20 cellular contexts compared by ENCODE assay signal in the genomic region with DNA sequence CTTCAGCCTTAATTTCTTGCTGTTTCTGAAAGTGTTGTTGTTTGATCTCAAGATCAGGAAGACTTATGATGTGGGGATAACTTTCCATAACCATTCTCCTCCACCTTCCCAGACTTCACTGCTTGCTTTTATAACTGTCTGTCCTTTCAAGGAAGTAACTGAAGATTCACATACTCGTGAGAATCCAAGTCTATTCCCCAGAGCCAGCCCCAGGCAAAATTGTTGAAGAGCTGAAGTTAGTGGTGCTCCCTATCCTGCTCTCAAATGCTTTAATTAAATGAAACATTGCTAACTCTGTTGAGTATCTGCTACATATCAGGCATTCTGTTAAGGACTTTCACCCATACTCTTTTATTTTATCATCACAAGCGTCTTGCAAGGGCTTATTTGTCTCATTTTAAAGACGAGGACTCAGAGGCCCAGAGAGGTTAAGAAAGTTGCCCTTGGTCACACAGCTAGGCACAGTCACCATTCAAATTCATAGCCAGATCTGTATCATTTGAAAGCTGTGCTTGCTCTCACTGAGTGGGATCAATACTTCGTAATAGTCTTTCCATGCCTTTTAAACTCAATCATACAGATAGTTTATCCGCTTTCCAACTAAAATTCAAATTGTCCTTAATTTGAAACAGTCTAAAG.
DNase-seq lines count a peak whose midpoint lies in the region; ATAC-seq, FAIRE-seq and TF ChIP-seq lines count a peak whose summit lies in the region.
"Had no signal": no experiment of that assay in that cellular context is flagged by ENCODE, and none has a peak within 500 bp of the region (broad histone marks: within the 10 kb centered on the region; RNA-seq: fewer than 3 reads in every experiment).

No MANE protein-coding gene starts in this region.

- no TSS peak for BruUV-seq in IMR-90 (replicated peaks; lab: Mats Ljungman, UMichigan)

- H3K14ac ChIP-seq in IMR-90 (replicated peaks; ENCODE audit: low read depth, low read length) (no peak overlapping the region), H1 (ENCODE audit: insufficient read length) (no peak overlapping the region)

- H3K9me1 ChIP-seq in IMR-90 (ENCODE audit: insufficient read depth, low read length), result 0 out of 2 replicates have a peak, but pooled peaks cover 3% of the 10 kb centered on the region

- H3K27ac ChIP-seq in BLaER1 treated with 17β-estradiol and CSF1 and Interleukin-3, amounts not matched to agents 10 nM and 100 nM, result peak overlapping the region in 3 of 11 experiments; percentile 23 to 77 (median 67); a peak in 4 of 22 replicates
- no peak overlapping the region for H3K27ac ChIP-seq in IMR-90 (ENCODE audit: insufficient read depth, low read length)
- no peak overlapping the region for H3K27ac ChIP-seq in H1 (ENCODE audit: low read depth, low read length)
- H3K27ac ChIP-seq in subcutaneous abdominal adipose tissue (ENCODE audit: low read depth, low read length), result peak overlapping the region; percentile 89
- no peak overlapping the region for H3K27ac ChIP-seq in left lung
- H3K27ac ChIP-seq: pancreas, testis had no signal

- peak overlapping the region; percentile 87 to 99 (median 98); a peak in 15 of 22 replicates for H3K4me2 ChIP-seq in BLaER1 treated with 17β-estradiol and CSF1 and Interleukin-3, amounts not matched to agents 10 nM and 100 nM
- no peak overlapping the region for H3K4me2 ChIP-seq in IMR-90 (ENCODE audit: low read depth, low read length)
- H3K4me2 ChIP-seq in H1 (ENCODE audit: insufficient read depth in 1 of 2, low read depth in 2 of 2, low read length in 2 of 2), result no peak overlapping the region

- H2BK120ac ChIP-seq in IMR-90 (ENCODE audit: low read depth, low read length), result peak overlapping the region; percentile 3; the same call in 1 of the 2 replicates
- H2BK120ac ChIP-seq in H1 (replicated peaks; ENCODE audit: low read depth, low read length), result peak overlapping the region; percentile 10

- H3K36me3 ChIP-seq in BLaER1 treated with 17β-estradiol and CSF1 and Interleukin-3, amounts not matched to agents 10 nM and 100 nM, result no peaks in the 10 kb centered on the region
- H3K36me3 ChIP-seq in IMR-90 (ENCODE audit: control insufficient read depth, insufficient read depth, low read length), result no peaks in the 10 kb centered on the region
- no peaks in the 10 kb centered on the region for H3K36me3 ChIP-seq in H1 (ENCODE audit: control insufficient read depth in 2 of 4, insufficient read depth in 4 of 4, low read length in 3 of 4)
- no peaks in the 10 kb centered on the region for H3K36me3 ChIP-seq in subcutaneous abdominal adipose tissue (ENCODE audit: control insufficient read depth in 5 of 5, insufficient read depth in 5 of 5, low read length in 5 of 5)
- H3K36me3 ChIP-seq in left lung, result no peaks in the 10 kb centered on the region
- H3K36me3 ChIP-seq: HAP-1, pancreas had no signal

- H2AK9ac ChIP-seq in IMR-90 (replicated peaks; ENCODE audit: low read depth, low read length, poor library complexity), result no peak overlapping the region

- no peak overlapping the region for H4K8ac ChIP-seq in IMR-90 (ENCODE audit: low read depth in 2 of 2, low read length in 2 of 2)
- no peak overlapping the region for H4K8ac ChIP-seq in H1 (ENCODE audit: extremely low read depth, insufficient read depth, low read length)

- no peak for DNase-seq in IMR-90
- no peak for DNase-seq in H1 (ENCODE audit: low read depth in 1 of 2, low spot score in 2 of 2)
- no peak for DNase-seq in OCI-M2 (lab: John Stamatoyannopoulos, UW; ENCODE audit: unreplicated experiment)
- DNase-seq in left lung, result no peak
- DNase-seq: activated CD4-positive, alpha-beta memory T cell treated with anti-CD3 and anti-CD28 coated beads, Interleukin-2, amount 10 ng/mL, durations not matched to agents 7 days and 5 days; activated naive CD8-positive, alpha-beta T cell treated with anti-CD3 and anti-CD28 coated beads, Interleukin-2, amount 10 ng/mL, durations not matched to agents 7 days and 5 days; cerebellar nuclear complex; GF-D8; Karpas-422; mucosa of descending colon; NCI-H1694; pancreas; stimulated activated CD4-positive, alpha-beta T cell treated with anti-CD3 and anti-CD28 coated beads, Interleukin-4, amount 100 ng/mL, for 24 hours; stimulated activated naive B cell treated with anti-CD40 and anti-IgM and Interleukin-4, amounts not matched to agents 10 μg/mL and 1 μg/mL and 100 μg/mL, for 72 hours; testis had no signal

- H3K4me3 ChIP-seq in BLaER1 treated with 17β-estradiol and CSF1 and Interleukin-3, amounts not matched to agents 10 nM and 100 nM, result no peak overlapping the region
- H3K4me3 ChIP-seq in IMR-90 (ENCODE audit: insufficient read depth, low read depth, low read length), result no peak overlapping the region
- no peak overlapping the region; a peak in 1 of 8 replicates for H3K4me3 ChIP-seq in H1 (ENCODE audit: extremely low read depth in 1 of 4, insufficient read depth in 2 of 4, low read depth in 3 of 4, low read length in 4 of 4)
- no peak overlapping the region for H3K4me3 ChIP-seq in subcutaneous abdominal adipose tissue (ENCODE audit: low read depth in 1 of 5, low read length in 5 of 5)
- H3K4me3 ChIP-seq in left lung, result no peak overlapping the region
- H3K4me3 ChIP-seq: HAP-1, mucosa of descending colon, pancreas, testis had no signal

- no peak overlapping the region; a peak in 1 of 22 replicates for H3K9ac ChIP-seq in BLaER1 treated with 17β-estradiol and CSF1 and Interleukin-3, amounts not matched to agents 10 nM and 100 nM
- H3K9ac ChIP-seq in IMR-90 (ENCODE audit: low read depth, low read length), result no peak overlapping the region
- H3K9ac ChIP-seq in H1 (replicated peaks in 1 of 4; ENCODE audit: extremely low read depth in 1 of 4, low read depth in 3 of 4, low read length in 3 of 4), result no peak overlapping the region
- H3K9ac ChIP-seq in subcutaneous abdominal adipose tissue (ENCODE audit: low read length in 5 of 5), result no peak overlapping the region

- H2BK15ac ChIP-seq in IMR-90 (ENCODE audit: low read depth, low read length) (0 out of 3 replicates have a peak overlapping the region, but pooled peaks have one; percentile 3), H1 (ENCODE audit: low read length) (no peak overlapping the region)

- H4K5ac ChIP-seq in IMR-90 (ENCODE audit: low read depth, low read length) (no peak overlapping the region), H1 (ENCODE audit: insufficient read length, low read depth, low read length) (no peak overlapping the region)

- H3K23ac ChIP-seq in IMR-90 (ENCODE audit: low read depth, low read length) (no peak overlapping the region), H1 (ENCODE audit: insufficient read length) (no peak overlapping the region)

- ATAC-seq in IMR-90 (ENCODE audit: low read depth), result no peak
- no peak for ATAC-seq in left lung
- ATAC-seq in GM18502 (IDR thresholded peaks at IDR 0.05; ENCODE audit: poor library complexity, unreplicated experiment), result no peak
- ATAC-seq: activated CD4-positive, CD25-positive, alpha-beta regulatory T cell treated with anti-CD3 and anti-CD28 coated beads, Interleukin-2, amount 50 U/mL, for 24 hours; mucosa of descending colon; pancreas had no signal

- H2BK20ac ChIP-seq in IMR-90 (ENCODE audit: low read depth, low read length), result peak overlapping the region; percentile 62; the same call in 1 of the 2 replicates
- no peak overlapping the region for H2BK20ac ChIP-seq in H1 (ENCODE audit: low read length)

- peaks cover 12 to 42% (median 33%) of the 10 kb centered on the region in 10 experiments for H3K4me1 ChIP-seq in BLaER1 treated with 17β-estradiol and CSF1 and Interleukin-3, amounts not matched to agents 10 nM and 100 nM
- H3K4me1 ChIP-seq in IMR-90 (ENCODE audit: control insufficient read depth, insufficient read depth, low read length) (no peaks in the 10 kb centered on the region; the same call in 1 of the 2 replicates), H1 (replicated peaks in 1 of 4; ENCODE audit: control insufficient read depth in 3 of 4, insufficient read depth in 4 of 4, low read length in 3 of 4) (peaks cover 0 to 15% (median 7%) of the 10 kb centered on the region in 4 experiments; a peak in 6 of 7 replicates), subcutaneous abdominal adipose tissue (ENCODE audit: control insufficient read depth in 5 of 5, insufficient read depth in 5 of 5, low read length in 5 of 5) (peaks cover 2 to 24% (median 11%) of the 10 kb centered on the region in 5 donors), left lung (peaks cover 0 to 20% of the 10 kb centered on the region in 2 donors)

- H2AFZ ChIP-seq in IMR-90 (replicated peaks; ENCODE audit: low read length, poor library complexity) (no peak overlapping the region), H1 (ENCODE audit: low read length) (no peak overlapping the region)

- TF ChIP-seq EP300 in H1 (IDR thresholded peaks at IDR 0.05; ENCODE audit: borderline replicate concordance in 1 of 2, low read depth in 2 of 2, low read length in 2 of 2), result no peak

- 0 out of 22 replicates have a peak, but pooled peaks cover 0 to under 1% (median 0%) of the 10 kb centered on the region in 11 experiments for H3K9me3 ChIP-seq in BLaER1 treated with 17β-estradiol and CSF1 and Interleukin-3, amounts not matched to agents 10 nM and 100 nM (replicated peaks in 1 of 11)
- H3K9me3 ChIP-seq in IMR-90 (ENCODE audit: control insufficient read depth, insufficient read depth, low read length) (no peaks in the 10 kb centered on the region), H1 (ENCODE audit: insufficient read depth in 2 of 2, low read depth in 1 of 2, low read length in 1 of 2) (no peaks in the 10 kb centered on the region), subcutaneous abdominal adipose tissue (ENCODE audit: control insufficient read depth in 5 of 5, low read length in 5 of 5) (no peaks in the 10 kb centered on the region), left lung (no peaks in the 10 kb centered on the region)
- H3K9me3 ChIP-seq: HAP-1, mucosa of descending colon, pancreas, testis had no signal

- H2BK5ac ChIP-seq in IMR-90 (ENCODE audit: low read depth, low read length, poor library complexity, severe bottlenecking), result no peak overlapping the region
- no peak overlapping the region for H2BK5ac ChIP-seq in H1 (ENCODE audit: low read depth, low read length)

- WGBS in IMR-90 (ENCODE audit: extremely low coverage in 2 of 2, insufficient read length in 1 of 2), 2 experiments, result no CpG with 5 or more reads among the region's 5 CpGs
- 80% methylated on average over 5 of the region's 5 CpGs; no CpG with 5 or more reads in 1 of the 2 experiments for WGBS in H1 (ENCODE audit: extremely low coverage in 1 of 2, insufficient coverage in 1 of 2, insufficient read length in 1 of 2, insufficient replicate concordance in 2 of 2, low coverage in 1 of 2, low lambda C conversion rate in 2 of 2, missing lambda C conversion rate in 1 of 2), 2 experiments

- peaks cover 0 to 15% of the 10 kb centered on the region in 2 experiments; a peak in 1 of 4 replicates for H3K79me1 ChIP-seq in IMR-90 (ENCODE audit: low read depth in 1 of 2, low read length in 2 of 2)
- H3K79me1 ChIP-seq in H1 (ENCODE audit: low read depth, low read length), result no peaks in the 10 kb centered on the region

- no peak overlapping the region; the same call in 1 of the 2 replicates for H4K91ac ChIP-seq in IMR-90 (ENCODE audit: insufficient read depth, low read depth, low read length)
- no peak overlapping the region for H4K91ac ChIP-seq in H1 (replicated peaks; ENCODE audit: insufficient read length, low read length)

- H3K18ac ChIP-seq in IMR-90 (ENCODE audit: low read depth, low read length) (peak overlapping the region; percentile 49; the same call in 1 of the 2 replicates), H1 (ENCODE audit: extremely low read depth, low read length) (no peak overlapping the region)

- FAIRE-seq in H1 (lab: Jason Lieb, UNC), result no peak
- FAIRE-seq: pancreas had no signal

- H3K56ac ChIP-seq in IMR-90 (ENCODE audit: extremely low read depth, insufficient read depth, low read length) (no peak overlapping the region), H1 (replicated peaks; ENCODE audit: insufficient read length, low read depth, low read length) (no peak overlapping the region)

- POLR2A ChIA-PET in IMR-90 (lab: Charles Lee; ENCODE audit: unreplicated experiment) (no interaction called here), H1 (lab: Charles Lee; ENCODE audit: partially characterized antibody) (interaction anchor here (0.6 to 1.4 kb wide), 2 partner anchors 8 to 187 kb away, joined by 3 read pairs; no protein-coding TSS in a partner anchor)

- in situ Hi-C loops in IMR-90 (cut with MboI; ENCODE audit: low sequenced_read_pairs), result loop anchor here (10.0 kb wide), 1 partner anchor 183 kb away; no protein-coding TSS in a partner anchor

- dilution Hi-C loops in IMR-90 (cut with HindIII; ENCODE audit: low sequenced_read_pairs, unreplicated experiment), result no loop called here

- H3K23me2 ChIP-seq in H1 (ENCODE audit: low read depth, low read length), result peaks cover 6% of the 10 kb centered on the region

- H3K27me3 ChIP-seq in BLaER1 treated with 17β-estradiol and CSF1 and Interleukin-3, amounts not matched to agents 10 nM and 100 nM, result peaks cover 15 to 42% (median 37%) of the 10 kb centered on the region in 11 experiments
- H3K27me3 ChIP-seq in IMR-90 (ENCODE audit: control insufficient read depth, insufficient read depth, low read length), result no peaks in the 10 kb centered on the region
- peaks cover 0 to 7% (median 2%) of the 10 kb centered on the region in 4 experiments; a peak in 3 of 7 replicates for H3K27me3 ChIP-seq in H1 (replicated peaks in 1 of 4; ENCODE audit: control insufficient read depth in 3 of 4, extremely low read depth in 1 of 4, insufficient read depth in 3 of 4, low read length in 3 of 4)
- peaks cover 0 to 3% (median 0%) of the 10 kb centered on the region in 5 donors for H3K27me3 ChIP-seq in subcutaneous abdominal adipose tissue (ENCODE audit: control insufficient read depth in 5 of 5, insufficient read depth in 4 of 5, low read length in 5 of 5)
- H3K27me3 ChIP-seq in left lung, result peaks cover 0 to 31% of the 10 kb centered on the region in 2 donors
- H3K27me3 ChIP-seq: testis had no signal

- TF ChIP-seq CTCF in IMR-90 (conservative IDR thresholded peaks at IDR 0.05; ENCODE audit: low read depth, low read length) (no peak), H1 (IDR thresholded peaks at IDR 0.05; ENCODE audit: control extremely low read depth in 1 of 3, insufficient read depth in 1 of 3, low read depth in 1 of 3, low read length in 3 of 3) (no peak), left lung (IDR thresholded peaks at IDR 0.05) (no peak)

- no peak overlapping the region for H2BK12ac ChIP-seq in H1 (ENCODE audit: low read depth, low read length)

- TF ChIP-seq POLR2A in IMR-90 (IDR thresholded peaks at IDR 0.05; ENCODE audit: low read depth, low read length) (no peak), H1 (IDR thresholded peaks at IDR 0.05; ENCODE audit: control extremely low read depth in 1 of 2, low read depth in 2 of 2, low read length in 2 of 2) (no peak)

- intact Hi-C loops in IMR-90 (cut with micrococcal nuclease), result no loop called here
- intact Hi-C loops in left lung (cut with DNase I), result no loop called here

- TF ChIP-seq RAD21 in IMR-90 (IDR thresholded peaks at IDR 0.05; ENCODE audit: low read length) (no peak), H1 (IDR thresholded peaks at IDR 0.05 in 1 of 2, conservative IDR thresholded peaks at IDR 0.05 in 1 of 2; ENCODE audit: low read depth in 2 of 2, low read length in 2 of 2) (no peak)

- H4K20me1 ChIP-seq in BLaER1 treated with 17β-estradiol and CSF1 and Interleukin-3, amounts not matched to agents 10 nM and 100 nM, result no peaks in the 10 kb centered on the region
- H4K20me1 ChIP-seq in IMR-90 (ENCODE audit: insufficient read depth, low read length), result no peaks in the 10 kb centered on the region
- no peaks in the 10 kb centered on the region for H4K20me1 ChIP-seq in H1 (replicated peaks in 1 of 2; ENCODE audit: control insufficient read depth in 1 of 2, insufficient read depth in 2 of 2, low read length in 2 of 2)

- H3K4ac ChIP-seq in IMR-90 (ENCODE audit: low read depth, low read length) (peak overlapping the region; percentile 1; the same call in 1 of the 2 replicates), H1 (replicated peaks; ENCODE audit: insufficient read length, low read depth, low read length) (no peak overlapping the region)

- no peaks in the 10 kb centered on the region for H3K79me2 ChIP-seq in H1 (ENCODE audit: control insufficient read depth in 1 of 2, insufficient read depth in 2 of 2, low read length in 2 of 2)

- H2AK5ac ChIP-seq in IMR-90 (ENCODE audit: low read depth, low read length) (peak overlapping the region; percentile 17; the same call in 1 of the 2 replicates), H1 (ENCODE audit: low read depth, low read length) (no peak overlapping the region)

- CTCF ChIA-PET in IMR-90 (lab: Yijun Ruan, JAX), result interaction anchor here (1.6 kb wide), 1 partner anchor 543 kb away, joined by 5 read pairs; no protein-coding TSS in a partner anchor
- CTCF ChIA-PET in H1 (lab: Charles Lee; ENCODE audit: partially characterized antibody), result interaction anchor here (0.8 to 2.1 kb wide), 4 partner anchors 9 to 860 kb away, joined by 3 to 6 read pairs (median 3); a partner anchor contains a TSS

Comparison
In these comparisons a context has a peak if more than half of its experiments do, and no peak if none do; other contexts are left out.
1. H3K4me2 ChIP-seq: peak in BLaER1 treated with 17β-estradiol and CSF1 and Interleukin-3, amounts not matched to agents 10 nM and 100 nM (11 of 11); none in IMR-90 (single experiment) and H1 (0 of 2).